ENCODE assay signal across 19 cellular contexts in the genomic region with DNA sequence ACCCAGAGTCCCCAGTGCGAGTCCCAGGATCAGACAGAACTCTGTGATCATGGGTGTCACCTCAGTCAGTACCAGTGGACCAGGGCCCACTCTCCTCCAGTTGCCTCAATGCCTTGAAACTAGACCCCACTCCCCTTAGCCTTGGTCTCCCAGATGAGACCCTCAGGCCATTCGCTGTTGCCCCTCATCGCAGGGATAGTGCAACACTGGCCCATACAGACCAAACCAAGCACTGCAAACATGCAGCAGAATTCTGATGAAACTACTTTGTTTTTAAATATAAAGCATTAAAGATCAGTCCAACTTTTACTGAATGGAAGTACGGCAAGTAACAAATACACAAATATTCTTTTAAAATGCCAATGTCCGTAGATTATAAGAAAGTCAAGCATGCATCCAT.
DNase-seq lines count a peak whose midpoint lies in the region; ATAC-seq and TF ChIP-seq lines count a peak whose summit lies in the region.
"Had no signal": no experiment of that assay in that cellular context is flagged by ENCODE, and none has a peak within 500 bp of the region (broad histone marks: within the 10 kb centered on the region; RNA-seq: fewer than 3 reads in every experiment).

No MANE protein-coding gene starts in this region.

- H3K18ac ChIP-seq in mesendoderm (ENCODE audit: low read length), result no peak overlapping the region

- H3K56ac ChIP-seq in mesendoderm (ENCODE audit: low read length), result no peak overlapping the region

- ATAC-seq in GM18870 (IDR thresholded peaks at IDR 0.05; ENCODE audit: unreplicated experiment), result no peak
- ATAC-seq: A549, PC-3 had no signal

- no peaks in the 10 kb centered on the region for H3K9me3 ChIP-seq in AG04450 (ENCODE audit: control insufficient read depth, insufficient read depth, low read length)
- H3K9me3 ChIP-seq in HEK293 (ENCODE audit: control insufficient read depth, insufficient read depth, low read depth, low read length), result no peaks in the 10 kb centered on the region
- H3K9me3 ChIP-seq: A549 had no signal

- no peak overlapping the region for H3K9ac ChIP-seq in mesendoderm (ENCODE audit: low read length)

- no peak overlapping the region for H4K8ac ChIP-seq in mesendoderm (ENCODE audit: low read depth, low read length)

- H3K36me3 ChIP-seq in HEK293 (ENCODE audit: control insufficient read depth in 2 of 2, insufficient read depth in 1 of 2, low read length in 2 of 2), result no peaks in the 10 kb centered on the region
- H3K36me3 ChIP-seq in mesendoderm (ENCODE audit: control insufficient read depth, insufficient read depth, low read length), result no peaks in the 10 kb centered on the region

- H3K4ac ChIP-seq in mesendoderm (ENCODE audit: low read depth, low read length), result no peak overlapping the region

- DNase-seq in AG04450 (ENCODE audit: low read depth, low spot score) (no peak), mesendoderm (peak; percentile 21), AML-193 (lab: John Stamatoyannopoulos, UW) (no peak), COLO668 (lab: John Stamatoyannopoulos, UW; ENCODE audit: unreplicated experiment) (no peak), NCI-H82 (lab: John Stamatoyannopoulos, UW) (no peak)
- DNase-seq: CD8-positive, alpha-beta memory T cell; DMS153; EL; HCEC 1CT; NCI-H1048; NCI-H146; NCI-H2081 treated with DMSO at 0.1 percent for 48 hours; NCI-H2227 treated with DMSO at 0.1 percent for 48 hours; NCI-H526; PC-3 had no signal

- no peak overlapping the region for H3K4me3 ChIP-seq in AG04450 (ENCODE audit: low read depth, low read length)
- no peak overlapping the region for H3K4me3 ChIP-seq in HEK293 (ENCODE audit: low read depth, low read length)
- H3K4me3 ChIP-seq in mesendoderm (ENCODE audit: low read length), result no peak overlapping the region
- H3K4me3 ChIP-seq: A549 had no signal

- no peaks in the 10 kb centered on the region for H3K79me1 ChIP-seq in mesendoderm (ENCODE audit: low read length)

- H3K23ac ChIP-seq in mesendoderm (ENCODE audit: low read length), result no peak overlapping the region

- WGBS in mesendoderm (ENCODE audit: extremely low coverage, insufficient coverage, low lambda C conversion rate), result no CpG with 5 or more reads among the region's 5 CpGs

- H3K4me1 ChIP-seq in HEK293 (ENCODE audit: control insufficient read depth, insufficient read depth, low read length), result no peaks in the 10 kb centered on the region
- no peaks in the 10 kb centered on the region for H3K4me1 ChIP-seq in mesendoderm (ENCODE audit: control insufficient read depth, low read depth, low read length)
- H3K4me1 ChIP-seq: A549 had no signal

- H3K4me2 ChIP-seq in mesendoderm (ENCODE audit: low read length), result no peak overlapping the region
- H3K4me2 ChIP-seq: A549 had no signal

- no peak overlapping the region for H2AK5ac ChIP-seq in mesendoderm (ENCODE audit: low read length)

- POLR2A ChIA-PET in AG04450 (lab: Yijun Ruan, JAX), result no interaction called here
- POLR2A ChIA-PET in HEK293 (lab: Yijun Ruan, JAX), result no interaction called here

- no peaks in the 10 kb centered on the region for H3K79me2 ChIP-seq in mesendoderm (ENCODE audit: control insufficient read depth, insufficient read depth, low read length)

- no peak overlapping the region for H4K5ac ChIP-seq in mesendoderm (ENCODE audit: low read length)

- no peak overlapping the region for H2BK5ac ChIP-seq in mesendoderm (ENCODE audit: low read length)

- H2BK120ac ChIP-seq in mesendoderm (ENCODE audit: low read depth, low read length), result no peak overlapping the region

- TF ChIP-seq CTCF in AG04450 (IDR thresholded peaks at IDR 0.05; ENCODE audit: low read depth, low read length) (peak; percentile 41; the same call in 1 of the 2 replicates), HEK293 (tag by site-specific recombination; IDR thresholded peaks at IDR 0.05) (no peak)

- CTCF ChIA-PET in AG04450 (lab: Charles Lee) (interaction anchor here (0.7 to 6.4 kb wide), 4 partner anchors 9 to 151 kb away, joined by 3 to 38 read pairs (median 4); no protein-coding TSS in a partner anchor), HEK293 (lab: Yijun Ruan, JAX) (interaction anchor here (0.7 to 0.8 kb wide), 2 partner anchors 28 to 402 kb away, joined by 3 to 4 read pairs; no protein-coding TSS in a partner anchor)

- H3K27ac ChIP-seq in AG04450 (ENCODE audit: low read depth, low read length) (no peak overlapping the region), HEK293 (ENCODE audit: extremely low read depth, low read depth, low read length) (no peak overlapping the region), angular gyrus (ENCODE audit: low read depth, low read length) (peak overlapping the region; percentile 41), mesendoderm (ENCODE audit: low read depth, low read length) (no peak overlapping the region)
- H3K27ac ChIP-seq: A549 had no signal

- H3K27me3 ChIP-seq in AG04450 (ENCODE audit: control insufficient read depth, insufficient read depth, low read length), result no peaks in the 10 kb centered on the region
- H3K27me3 ChIP-seq in mesendoderm (ENCODE audit: insufficient read depth, low read length, poor library complexity), result no peaks in the 10 kb centered on the region

- H2BK15ac ChIP-seq in mesendoderm (replicated peaks; ENCODE audit: low read depth), result no peak overlapping the region

TF ChIP-seq in HEK293, 187 proteins besides CTCF, POLR2A, EP300 and RAD21:
- TF ChIP-seq ZNF624 (tag by site-specific recombination; IDR thresholded peaks at IDR 0.05) (no peak), ZSCAN16 (tag by site-specific recombination; IDR thresholded peaks at IDR 0.05) (no peak), ZNF654 (tag by site-specific recombination; IDR thresholded peaks at IDR 0.05; ENCODE audit: low read depth) (0 out of 2 replicates have a peak, but pooled peaks have one; percentile 27)
